38 cellular contexts compared by ENCODE assay signal in genomic region chr13:41211062-41211461, GRCh38.
"Had no signal": no experiment of that assay in that cellular context is flagged by ENCODE, and none has a peak within 500 bp of the region (broad histone marks: within the 10 kb centered on the region; RNA-seq: fewer than 3 reads in every experiment).

No MANE protein-coding gene starts in this region.

- H3K27ac ChIP-seq: adrenal gland, ascending aorta, body of pancreas, brain microvascular endothelial cell, breast epithelium, cardiac muscle cell had no signal

- H3K27me3 Mint-ChIP-seq: activated naive CD4-positive, alpha-beta T cell treated with anti-CD3 and anti-CD28 coated beads, Interleukin-2, amount 10 ng/mL, durations not matched to agents 7 days and 5 days; activated naive CD4-positive, alpha-beta T cell treated with anti-CD3 and anti-CD28 coated beads, Interleukin-2, amount 50 U/mL, for 24 hours; activated naive CD8-positive, alpha-beta T cell; activated naive CD8-positive, alpha-beta T cell treated with anti-CD3 and anti-CD28 coated beads for 36 hours; activated naive CD8-positive, alpha-beta T cell treated with anti-CD3 and anti-CD28 coated beads, Interleukin-2, amount 10 ng/mL, durations not matched to agents 7 days and 5 days; activated T-cell treated with anti-CD3 and anti-CD28 coated beads, Interleukin-2, amount 50 U/mL, for 24 hours; activated T-helper 17 cell treated with anti-CD3 and anti-CD28 coated beads, Interleukin-2, amount 50 U/mL, for 72 hours; brain; central memory CD8-positive, alpha-beta T cell had no signal

- ATAC-seq: activated naive CD4-positive, alpha-beta T cell treated with anti-CD3 and anti-CD28 coated beads, Interleukin-2, amount 50 U/mL, for 72 hours; activated naive CD8-positive, alpha-beta T cell treated with anti-CD3 and anti-CD28 coated beads, Interleukin-2, amount 50 U/mL, for 24 hours; activated T-cell treated with anti-CD3 and anti-CD28 coated beads, Interleukin-2, amount 50 U/mL, for 4 hours; activated T-helper 17 cell treated with anti-CD3 and anti-CD28 coated beads, Interleukin-2, amount 50 U/mL, for 72 hours; body of pancreas had no signal

- DNase-seq: activated effector memory CD4-positive, alpha-beta T cell treated with anti-CD3 and anti-CD28 coated beads, Interleukin-2, amount 50 U/mL, for 16 hours; activated effector memory CD4-positive, alpha-beta T cell treated with Interleukin-2 at 50 U/mL for 16 hours; activated gamma-delta T cell; activated gamma-delta T cell treated with Interleukin-2 at 50 U/mL for 16 hours; activated naive CD4-positive, alpha-beta T cell; activated naive CD4-positive, alpha-beta T cell treated with anti-CD3 and anti-CD28 coated beads for 36 hours; activated naive CD4-positive, alpha-beta T cell treated with anti-CD3 and anti-CD28 coated beads, Interleukin-2, amount 10 ng/mL, durations not matched to agents 7 days and 5 days; activated naive CD4-positive, alpha-beta T cell treated with anti-CD3 and anti-CD28 coated beads, Interleukin-2, amount 50 U/mL, for 16 hours; activated naive CD4-positive, alpha-beta T cell treated with Interleukin-2 at 50 U/mL for 16 hours; activated naive CD8-positive, alpha-beta T cell treated with anti-CD3 and anti-CD28 coated beads for 36 hours; activated naive CD8-positive, alpha-beta T cell treated with anti-CD3 and anti-CD28 coated beads, Interleukin-2, amount 10 ng/mL, durations not matched to agents 7 days and 5 days; activated naive CD8-positive, alpha-beta T cell treated with anti-CD3 and anti-CD28 coated beads, Interleukin-2, amount 50 U/mL, for 24 hours; activated T-cell treated with anti-CD3 and anti-CD28 coated beads, Interleukin-2, amount 50 U/mL, for 24 hours; activated T-cell treated with anti-CD3 and anti-CD28 coated beads, Interleukin-2, amount 50 U/mL, for 4 hours; activated T-cell treated with anti-CD3 and anti-CD28 coated beads, Interleukin-2, amount 50 U/mL, for 48 hours; adrenal gland; amniotic stem cell; amygdala; anterior cingulate cortex; aorta; body of pancreas; brain microvascular endothelial cell; caudate nucleus; central memory CD4-positive, alpha-beta T cell; cerebellar nuclear complex had no signal

- H3K27me3 ChIP-seq: adrenal gland, ascending aorta, body of pancreas, brain microvascular endothelial cell, breast epithelium, cardiac muscle cell had no signal

- H3K4me1 Mint-ChIP-seq: activated naive CD4-positive, alpha-beta T cell treated with anti-CD3 and anti-CD28 coated beads, Interleukin-2, amount 10 ng/mL, durations not matched to agents 7 days and 5 days; activated naive CD4-positive, alpha-beta T cell treated with anti-CD3 and anti-CD28 coated beads, Interleukin-2, amount 50 U/mL, for 24 hours; activated naive CD8-positive, alpha-beta T cell treated with anti-CD3 and anti-CD28 coated beads for 36 hours; activated naive CD8-positive, alpha-beta T cell treated with anti-CD3 and anti-CD28 coated beads, Interleukin-2, amount 10 ng/mL, durations not matched to agents 7 days and 5 days; activated naive CD8-positive, alpha-beta T cell treated with anti-CD3 and anti-CD28 coated beads, Interleukin-2, amount 50 U/mL, for 24 hours; activated T-helper 17 cell treated with anti-CD3 and anti-CD28 coated beads, Interleukin-2, amount 50 U/mL, for 72 hours; brain; central memory CD8-positive, alpha-beta T cell had no signal

- FAIRE-seq: astrocyte, bronchial epithelial cell had no signal

- H3K4me3 ChIP-seq: adrenal gland, ascending aorta, body of pancreas, breast epithelium, cardiac muscle cell had no signal

- H3K4me3 Mint-ChIP-seq: activated naive CD4-positive, alpha-beta T cell treated with anti-CD3 and anti-CD28 coated beads for 36 hours; activated naive CD4-positive, alpha-beta T cell treated with anti-CD3 and anti-CD28 coated beads, Interleukin-2, amount 10 ng/mL, durations not matched to agents 7 days and 5 days; activated naive CD4-positive, alpha-beta T cell treated with anti-CD3 and anti-CD28 coated beads, Interleukin-2, amount 50 U/mL, for 24 hours; activated naive CD8-positive, alpha-beta T cell; activated naive CD8-positive, alpha-beta T cell treated with anti-CD3 and anti-CD28 coated beads for 36 hours; activated naive CD8-positive, alpha-beta T cell treated with anti-CD3 and anti-CD28 coated beads, Interleukin-2, amount 10 ng/mL, durations not matched to agents 7 days and 5 days; activated naive CD8-positive, alpha-beta T cell treated with anti-CD3 and anti-CD28 coated beads, Interleukin-2, amount 50 U/mL, for 24 hours; activated T-cell treated with anti-CD3 and anti-CD28 coated beads, Interleukin-2, amount 50 U/mL, for 24 hours; activated T-cell treated with anti-CD3 and anti-CD28 coated beads, Interleukin-2, amount 50 U/mL, for 4 hours; activated T-helper 1 cell treated with anti-CD3 and anti-CD28 coated beads, Interleukin-12 subunit alpha, Interleukin-12 subunit beta, Interleukin-2, Interleukin-4 antibody, amounts not matched to agents 30 ng/mL and 10 ng/mL and 1 ng/mL, durations not matched to agents 14 hours and 24 hours and 36 hours; activated T-helper 17 cell treated with anti-CD3 and anti-CD28 coated beads, Interleukin-2, amount 50 U/mL, for 72 hours; brain; central memory CD8-positive, alpha-beta T cell had no signal

- H3K27ac Mint-ChIP-seq: activated naive CD4-positive, alpha-beta T cell treated with anti-CD3 and anti-CD28 coated beads for 36 hours; activated naive CD4-positive, alpha-beta T cell treated with anti-CD3 and anti-CD28 coated beads, Interleukin-2, amount 10 ng/mL, durations not matched to agents 7 days and 5 days; activated naive CD4-positive, alpha-beta T cell treated with anti-CD3 and anti-CD28 coated beads, Interleukin-2, amount 50 U/mL, for 24 hours; activated naive CD4-positive, alpha-beta T cell treated with anti-CD3 and anti-CD28 coated beads, Interleukin-2, amount 50 U/mL, for 72 hours; activated naive CD8-positive, alpha-beta T cell; activated naive CD8-positive, alpha-beta T cell treated with anti-CD3 and anti-CD28 coated beads for 36 hours; activated naive CD8-positive, alpha-beta T cell treated with anti-CD3 and anti-CD28 coated beads, Interleukin-2, amount 10 ng/mL, durations not matched to agents 7 days and 5 days; activated naive CD8-positive, alpha-beta T cell treated with anti-CD3 and anti-CD28 coated beads, Interleukin-2, amount 50 U/mL, for 24 hours; activated T-cell treated with anti-CD3 and anti-CD28 coated beads, Interleukin-2, amount 50 U/mL, for 24 hours; activated T-helper 1 cell treated with anti-CD3 and anti-CD28 coated beads, Interleukin-12 subunit alpha, Interleukin-12 subunit beta, Interleukin-2, Interleukin-4 antibody, amounts not matched to agents 30 ng/mL and 10 ng/mL and 1 ng/mL, durations not matched to agents 14 hours and 24 hours and 36 hours; activated T-helper 17 cell treated with anti-CD3 and anti-CD28 coated beads, Interleukin-2, amount 50 U/mL, for 72 hours; activated T-helper 2 cell treated with anti-CD3 and anti-CD28 coated beads, Interferon-gamma antibody, Interleukin-2, Interleukin-4, amounts not matched to agents 10 μg/mL and 5 μg/mL and 100 μg/mL, durations not matched to agents 14 hours and 24 hours and 36 hours; brain had no signal

- H3K36me3 ChIP-seq: adrenal gland, ascending aorta, brain microvascular endothelial cell, breast epithelium, cardiac muscle cell had no signal

- H3K9me3 ChIP-seq: body of pancreas had no signal

- H3K4me1 ChIP-seq: adrenal gland, ascending aorta, body of pancreas, breast epithelium had no signal
